1 cellular context compared by ENCODE assay signal in genomic region chr2:149745396-149745925, GRCh38.
TF ChIP-seq lines count a peak whose summit lies in the region.

No MANE protein-coding gene starts in this region.

TF ChIP-seq in endothelial cell of umbilical vein, 7 proteins besides CTCF, POLR2A, EP300 and RAD21:
- TF ChIP-seq EZH2 (IDR thresholded peaks at IDR 0.05; ENCODE audit: borderline replicate concordance, low read depth, low read length, severe bottlenecking): no peak
TF ChIP-seq in endothelial cell of umbilical vein: peak in this region for 0.
